Comparison of ENCODE assay signal across 1 cellular context in genomic region chr2:241102239-241102803, GRCh38.
TF ChIP-seq lines count a peak whose summit lies in the region.

MTERF4 (minus strand) TSS chr2:241102287; CDS start chr2:241102273, 14 bp downstream.

TF ChIP-seq in WTC11, 78 proteins besides CTCF, POLR2A, EP300 and RAD21 (continued from another document and continues in another):
- TF ChIP-seq ZNF425 (CRISPR knock-in tag; conservative IDR thresholded peaks at IDR 0.05): no peak
- no peak for TF ChIP-seq OVOL2 (CRISPR knock-in tag; IDR thresholded peaks at IDR 0.05; ENCODE audit: borderline replicate concordance)
- TF ChIP-seq ZNF416 (CRISPR knock-in tag; IDR thresholded peaks at IDR 0.05): 0 out of 2 replicates have a peak, but pooled peaks have one; percentile 41
- TF ChIP-seq ZNF232 (CRISPR knock-in tag; IDR thresholded peaks at IDR 0.05): no peak; the same call in none of the 2 replicates
- peak; percentile 71; the same call in 1 of the 2 replicates for TF ChIP-seq E2F5 (CRISPR knock-in tag; IDR thresholded peaks at IDR 0.05)
- no peak for TF ChIP-seq ATF3 (CRISPR knock-in tag; conservative IDR thresholded peaks at IDR 0.05)
- peak; percentile 60 for TF ChIP-seq USF2 (CRISPR knock-in tag; IDR thresholded peaks at IDR 0.05)
- TF ChIP-seq ZNF281 (CRISPR knock-in tag; IDR thresholded peaks at IDR 0.05): 0 out of 2 replicates have a peak, but pooled peaks have one; percentile 36
- no peak for TF ChIP-seq JUN (CRISPR knock-in tag; IDR thresholded peaks at IDR 0.05)
- peak; percentile 75; the same call in 1 of the 2 replicates for TF ChIP-seq MYBL2 (CRISPR knock-in tag; IDR thresholded peaks at IDR 0.05)
- peak; percentile 86 for TF ChIP-seq ETV6 (CRISPR knock-in tag; IDR thresholded peaks at IDR 0.05)
- TF ChIP-seq NFATC4 (CRISPR knock-in tag; IDR thresholded peaks at IDR 0.05): no peak
- 0 out of 2 replicates have a peak, but pooled peaks have one; percentile 10 for TF ChIP-seq NFYB (CRISPR knock-in tag; conservative IDR thresholded peaks at IDR 0.05; ENCODE audit: low read depth)
- TF ChIP-seq RORB (CRISPR knock-in tag; IDR thresholded peaks at IDR 0.05): no peak
- TF ChIP-seq IRF2 (CRISPR knock-in tag; IDR thresholded peaks at IDR 0.05; ENCODE audit: borderline replicate concordance, low read depth): no peak
- peak; percentile 82; the same call in 1 of the 2 replicates for TF ChIP-seq ARID4B (CRISPR knock-in tag; IDR thresholded peaks at IDR 0.05; ENCODE audit: borderline replicate concordance)
- TF ChIP-seq GRHL2 (CRISPR knock-in tag; IDR thresholded peaks at IDR 0.05; ENCODE audit: insufficient replicate concordance, severe bottlenecking): no peak
- no peak for TF ChIP-seq ZMAT4 (CRISPR knock-in tag; IDR thresholded peaks at IDR 0.05)
- 0 out of 2 replicates have a peak, but pooled peaks have one; percentile 64 for TF ChIP-seq ZNF138 (CRISPR knock-in tag; conservative IDR thresholded peaks at IDR 0.05)
- TF ChIP-seq ZBTB43 (CRISPR knock-in tag; IDR thresholded peaks at IDR 0.05): peak; percentile 83
- TF ChIP-seq ZNF512 (CRISPR knock-in tag; IDR thresholded peaks at IDR 0.05; ENCODE audit: borderline replicate concordance): no peak
- 0 out of 2 replicates have a peak, but pooled peaks have one; percentile 26 for TF ChIP-seq PRDM15 (CRISPR knock-in tag; IDR thresholded peaks at IDR 0.05)
- peak; percentile 82 for TF ChIP-seq CREB1 (CRISPR knock-in tag; IDR thresholded peaks at IDR 0.05)
- TF ChIP-seq ATF2 (CRISPR knock-in tag; IDR thresholded peaks at IDR 0.05; ENCODE audit: borderline replicate concordance, low read depth): no peak
- no peak for TF ChIP-seq IRF1 (CRISPR knock-in tag; IDR thresholded peaks at IDR 0.05)
- TF ChIP-seq GTF2I (CRISPR knock-in tag; conservative IDR thresholded peaks at IDR 0.05): no peak
- no peak for TF ChIP-seq FOXJ3 (CRISPR knock-in tag; IDR thresholded peaks at IDR 0.05; ENCODE audit: borderline replicate concordance)
- no peak for TF ChIP-seq E2F1 (CRISPR knock-in tag; IDR thresholded peaks at IDR 0.05)
- TF ChIP-seq SP1 (CRISPR knock-in tag; conservative IDR thresholded peaks at IDR 0.05): peak; percentile 91
